In the genomic region with DNA sequence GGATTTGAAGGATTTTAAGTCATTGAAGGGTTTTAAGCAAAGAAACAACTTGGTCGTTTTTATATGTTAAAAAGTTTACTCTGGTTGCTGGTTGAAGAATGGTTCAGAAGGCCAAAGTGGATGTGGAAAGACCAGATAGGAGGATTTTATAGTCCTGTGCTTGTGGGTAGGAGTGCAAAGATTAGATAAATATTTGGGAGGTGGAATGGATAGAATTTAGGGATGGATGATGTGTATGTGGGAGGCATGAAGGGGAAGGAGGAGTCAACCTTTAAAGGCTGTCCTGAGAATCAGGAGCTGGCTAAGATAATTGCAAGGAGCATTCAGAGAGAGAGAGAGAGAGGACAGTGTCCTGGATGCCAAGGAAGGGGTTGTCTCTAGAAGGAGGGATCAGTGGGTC, we compare ENCODE assay signal across 19 cellular contexts.
DNase-seq lines count a peak whose midpoint lies in the region; ATAC-seq, FAIRE-seq and TF ChIP-seq lines count a peak whose summit lies in the region.
"Had no signal": no experiment of that assay in that cellular context is flagged by ENCODE, and none has a peak within 500 bp of the region (broad histone marks: within the 10 kb centered on the region; RNA-seq: fewer than 3 reads in every experiment).

No MANE protein-coding gene starts in this region.

- H3K27ac ChIP-seq in IMR-90 (ENCODE audit: insufficient read depth, low read length): no peak overlapping the region
- no peak overlapping the region for H3K27ac ChIP-seq in H1 (ENCODE audit: low read depth, low read length)
- H3K27ac ChIP-seq in SJCRH30: no peak overlapping the region
- H3K27ac ChIP-seq in suprapubic skin: no peak overlapping the region

- POLR2A ChIA-PET in IMR-90 (lab: Charles Lee; ENCODE audit: unreplicated experiment) (interaction anchor here (0.5 kb wide), 1 partner anchor 494 kb away, joined by 8 read pairs; no protein-coding TSS in a partner anchor), H1 (lab: Charles Lee; ENCODE audit: partially characterized antibody) (no interaction called here)

- H4K91ac ChIP-seq in IMR-90 (ENCODE audit: insufficient read depth, low read depth, low read length) (no peak overlapping the region), H1 (replicated peaks; ENCODE audit: insufficient read length, low read length) (no peak overlapping the region)

- no peaks in the 10 kb centered on the region for H4K20me1 ChIP-seq in IMR-90 (ENCODE audit: insufficient read depth, low read length)
- H4K20me1 ChIP-seq in H1 (replicated peaks in 1 of 2; ENCODE audit: control insufficient read depth in 1 of 2, insufficient read depth in 2 of 2, low read length in 2 of 2): no peaks in the 10 kb centered on the region

- H3K9me1 ChIP-seq in IMR-90 (ENCODE audit: insufficient read depth, low read length): no peaks in the 10 kb centered on the region; the same call in 1 of the 2 replicates

- H2BK20ac ChIP-seq in IMR-90 (ENCODE audit: low read depth, low read length): no peak overlapping the region
- no peak overlapping the region for H2BK20ac ChIP-seq in H1 (ENCODE audit: low read length)

- TF ChIP-seq POLR2A in IMR-90 (IDR thresholded peaks at IDR 0.05; ENCODE audit: low read depth, low read length) (no peak), H1 (IDR thresholded peaks at IDR 0.05; ENCODE audit: control extremely low read depth in 1 of 2, low read depth in 2 of 2, low read length in 2 of 2) (no peak), lower leg skin (IDR thresholded peaks at IDR 0.05) (no peak), suprapubic skin (IDR thresholded peaks at IDR 0.05) (no peak)

- H3K4ac ChIP-seq in IMR-90 (ENCODE audit: low read depth, low read length) (no peak overlapping the region; the same call in 1 of the 2 replicates), H1 (replicated peaks; ENCODE audit: insufficient read length, low read depth, low read length) (no peak overlapping the region)

- FAIRE-seq in H1 (lab: Jason Lieb, UNC): no peak
- FAIRE-seq: D721Med, GM12892, GM19239 had no signal

- H3K27me3 ChIP-seq in IMR-90 (ENCODE audit: control insufficient read depth, insufficient read depth, low read length): peaks cover 46% of the 10 kb centered on the region
- H3K27me3 ChIP-seq in H1 (replicated peaks in 1 of 4; ENCODE audit: control insufficient read depth in 3 of 4, extremely low read depth in 1 of 4, insufficient read depth in 3 of 4, low read length in 3 of 4): peaks cover 0 to 3% (median 0%) of the 10 kb centered on the region in 4 experiments; a peak in 2 of 7 replicates
- H3K27me3 ChIP-seq in SJCRH30: peaks cover 3% of the 10 kb centered on the region; the same call in 1 of the 2 replicates
- peaks cover 3% of the 10 kb centered on the region for H3K27me3 ChIP-seq in suprapubic skin

- no TSS peak for BruUV-seq in IMR-90 (replicated peaks; lab: Mats Ljungman, UMichigan)

- 17% methylated on average over 1 of the region's 1 CpG; no CpG with 5 or more reads in 1 of the 2 experiments for WGBS in IMR-90 (ENCODE audit: extremely low coverage in 2 of 2, insufficient read length in 1 of 2), 2 experiments
- 87% methylated on average over 1 of the region's 1 CpG; no CpG with 5 or more reads in 1 of the 2 experiments for WGBS in H1 (ENCODE audit: extremely low coverage in 1 of 2, insufficient coverage in 1 of 2, insufficient read length in 1 of 2, insufficient replicate concordance in 2 of 2, low coverage in 1 of 2, low lambda C conversion rate in 2 of 2, missing lambda C conversion rate in 1 of 2), 2 experiments
- WGBS in lower leg skin, 2 donors: 73 to 74% methylated on average over 1 of the region's 1 CpG
- 81% methylated on average over 1 of the region's 1 CpG for WGBS in suprapubic skin

- H4K8ac ChIP-seq in IMR-90 (ENCODE audit: low read depth in 2 of 2, low read length in 2 of 2): no peak overlapping the region
- H4K8ac ChIP-seq in H1 (ENCODE audit: extremely low read depth, insufficient read depth, low read length): no peak overlapping the region

- H3K27me3 Mint-ChIP-seq in nephron (ENCODE audit: low read depth): peaks cover 13% of the 10 kb centered on the region

- intact Hi-C loops in IMR-90 (cut with micrococcal nuclease): no loop called here
- intact Hi-C loops in lower leg skin (cut with DNase I; ENCODE audit: low total_unique reads): no loop called here

- DNase-seq in IMR-90 (peak; percentile 10), H1 (ENCODE audit: low read depth in 1 of 2, low spot score in 2 of 2) (no peak), SJCRH30 (no peak), lower leg skin (ENCODE audit: low spot score in 2 of 2) (no peak), suprapubic skin (ENCODE audit: low spot score in 2 of 2) (no peak), amniotic stem cell (lab: John Stamatoyannopoulos, UW) (no peak)
- DNase-seq: ACHN; C1 segment of cervical spinal cord; CD4-positive, alpha-beta memory T cell; DMS153; DMS79 treated with DMSO at 0.1 percent for 48 hours; GDM1; GOT3; HFFc6 had no signal

- TF ChIP-seq RAD21 in IMR-90 (IDR thresholded peaks at IDR 0.05; ENCODE audit: low read length): no peak
- TF ChIP-seq RAD21 in H1 (IDR thresholded peaks at IDR 0.05 in 1 of 2, conservative IDR thresholded peaks at IDR 0.05 in 1 of 2; ENCODE audit: low read depth in 2 of 2, low read length in 2 of 2): no peak

- H2BK5ac ChIP-seq in IMR-90 (ENCODE audit: low read depth, low read length, poor library complexity, severe bottlenecking): no peak overlapping the region
- no peak overlapping the region for H2BK5ac ChIP-seq in H1 (ENCODE audit: low read depth, low read length)

- H2BK120ac ChIP-seq in IMR-90 (ENCODE audit: low read depth, low read length): no peak overlapping the region
- no peak overlapping the region for H2BK120ac ChIP-seq in H1 (replicated peaks; ENCODE audit: low read depth, low read length)

- TF ChIP-seq CTCF in IMR-90 (conservative IDR thresholded peaks at IDR 0.05; ENCODE audit: low read depth, low read length) (no peak), H1 (IDR thresholded peaks at IDR 0.05; ENCODE audit: control extremely low read depth in 1 of 3, insufficient read depth in 1 of 3, low read depth in 1 of 3, low read length in 3 of 3) (no peak), nephron (IDR thresholded peaks at IDR 0.05; ENCODE audit: unreplicated experiment in 3 of 3) (no peak), lower leg skin (IDR thresholded peaks at IDR 0.05) (no peak), suprapubic skin (IDR thresholded peaks at IDR 0.05) (no peak)

- H2AFZ ChIP-seq in IMR-90 (replicated peaks; ENCODE audit: low read length, poor library complexity) (no peak overlapping the region), H1 (ENCODE audit: low read length) (no peak overlapping the region)

- dilution Hi-C loops in IMR-90 (cut with HindIII; ENCODE audit: low sequenced_read_pairs, unreplicated experiment): no loop called here

- peaks cover 4% of the 10 kb centered on the region; the same call in 1 of the 2 replicates for H3K23me2 ChIP-seq in H1 (ENCODE audit: low read depth, low read length)

- TF ChIP-seq EP300 in H1 (IDR thresholded peaks at IDR 0.05; ENCODE audit: borderline replicate concordance in 1 of 2, low read depth in 2 of 2, low read length in 2 of 2): no peak
- no peak for TF ChIP-seq EP300 in suprapubic skin (IDR thresholded peaks at IDR 0.05)

- H3K79me1 ChIP-seq in IMR-90 (ENCODE audit: low read depth in 1 of 2, low read length in 2 of 2) (no peaks in the 10 kb centered on the region), H1 (ENCODE audit: low read depth, low read length) (no peaks in the 10 kb centered on the region)

- H3K9ac ChIP-seq in IMR-90 (ENCODE audit: low read depth, low read length) (no peak overlapping the region), H1 (replicated peaks in 1 of 4; ENCODE audit: extremely low read depth in 1 of 4, low read depth in 3 of 4, low read length in 3 of 4) (no peak overlapping the region)

- H3K36me3 Mint-ChIP-seq in nephron (ENCODE audit: low read depth): no peaks in the 10 kb centered on the region
- H3K36me3 Mint-ChIP-seq: CD4-positive, alpha-beta memory T cell had no signal

- no peaks in the 10 kb centered on the region for H3K79me2 ChIP-seq in H1 (ENCODE audit: control insufficient read depth in 1 of 2, insufficient read depth in 2 of 2, low read length in 2 of 2)

- H3K4me3 ChIP-seq in IMR-90 (ENCODE audit: insufficient read depth, low read depth, low read length) (no peak overlapping the region), H1 (ENCODE audit: extremely low read depth in 1 of 4, insufficient read depth in 2 of 4, low read depth in 3 of 4, low read length in 4 of 4) (no peak overlapping the region), SJCRH30 (no peak overlapping the region), lower leg skin (ENCODE audit: low read depth, poor library complexity, severe bottlenecking) (no peak overlapping the region), suprapubic skin (no peak overlapping the region)
- H3K4me3 ChIP-seq: HAP-1 had no signal

- H3K9me3 ChIP-seq in IMR-90 (ENCODE audit: control insufficient read depth, insufficient read depth, low read length) (no peaks in the 10 kb centered on the region), H1 (ENCODE audit: insufficient read depth in 2 of 2, low read depth in 1 of 2, low read length in 1 of 2) (no peaks in the 10 kb centered on the region), SJCRH30 (replicated peaks) (no peaks in the 10 kb centered on the region), suprapubic skin (no peaks in the 10 kb centered on the region)
- H3K9me3 ChIP-seq: HAP-1 had no signal

- no peak overlapping the region for H3K18ac ChIP-seq in IMR-90 (ENCODE audit: low read depth, low read length)
- H3K18ac ChIP-seq in H1 (ENCODE audit: extremely low read depth, low read length): no peak overlapping the region

- peaks cover 8% of the 10 kb centered on the region; the same call in 1 of the 2 replicates for H3K4me1 ChIP-seq in IMR-90 (ENCODE audit: control insufficient read depth, insufficient read depth, low read length)
- H3K4me1 ChIP-seq in H1 (replicated peaks in 1 of 4; ENCODE audit: control insufficient read depth in 3 of 4, insufficient read depth in 4 of 4, low read length in 3 of 4): no peaks in the 10 kb centered on the region
- no peaks in the 10 kb centered on the region for H3K4me1 ChIP-seq in SJCRH30
- no peaks in the 10 kb centered on the region for H3K4me1 ChIP-seq in suprapubic skin

- in situ Hi-C loops in IMR-90 (cut with MboI; ENCODE audit: low sequenced_read_pairs): no loop called here

- no peak overlapping the region for H2BK12ac ChIP-seq in H1 (ENCODE audit: low read depth, low read length)

- H3K14ac ChIP-seq in IMR-90 (replicated peaks; ENCODE audit: low read depth, low read length) (no peak overlapping the region), H1 (ENCODE audit: insufficient read length) (no peak overlapping the region)

- H3K4me3 Mint-ChIP-seq in nephron: peak overlapping the region in 2 of 3 experiments; percentile 0 to 4
- H3K4me3 Mint-ChIP-seq: CD4-positive, alpha-beta memory T cell; HFFc6 had no signal

- H3K27ac Mint-ChIP-seq in nephron: peak overlapping the region in 2 of 3 experiments; percentile 78 to 80
- H3K27ac Mint-ChIP-seq: HFFc6 had no signal

- no peak overlapping the region for H3K4me2 ChIP-seq in IMR-90 (ENCODE audit: low read depth, low read length)
- no peak overlapping the region for H3K4me2 ChIP-seq in H1 (ENCODE audit: insufficient read depth in 1 of 2, low read depth in 2 of 2, low read length in 2 of 2)

- peak overlapping the region; percentile 39; the same call in 1 of the 2 replicates for H2AK5ac ChIP-seq in IMR-90 (ENCODE audit: low read depth, low read length)
- no peak overlapping the region for H2AK5ac ChIP-seq in H1 (ENCODE audit: low read depth, low read length)

- H3K23ac ChIP-seq in IMR-90 (ENCODE audit: low read depth, low read length) (no peak overlapping the region), H1 (ENCODE audit: insufficient read length) (no peak overlapping the region)

- H2AK9ac ChIP-seq in IMR-90 (replicated peaks; ENCODE audit: low read depth, low read length, poor library complexity): no peak overlapping the region

- H4K5ac ChIP-seq in IMR-90 (ENCODE audit: low read depth, low read length) (no peak overlapping the region), H1 (ENCODE audit: insufficient read length, low read depth, low read length) (no peak overlapping the region)

- H3K9me3 Mint-ChIP-seq in nephron: no peaks in the 10 kb centered on the region
- H3K9me3 Mint-ChIP-seq: HFFc6 had no signal

- H3K36me3 ChIP-seq in IMR-90 (ENCODE audit: control insufficient read depth, insufficient read depth, low read length): no peaks in the 10 kb centered on the region
- H3K36me3 ChIP-seq in H1 (ENCODE audit: control insufficient read depth in 2 of 4, insufficient read depth in 4 of 4, low read length in 3 of 4): no peaks in the 10 kb centered on the region
- no peaks in the 10 kb centered on the region for H3K36me3 ChIP-seq in SJCRH30
- no peaks in the 10 kb centered on the region for H3K36me3 ChIP-seq in suprapubic skin
- H3K36me3 ChIP-seq: HAP-1 had no signal

- H3K56ac ChIP-seq in IMR-90 (ENCODE audit: extremely low read depth, insufficient read depth, low read length) (no peak overlapping the region), H1 (replicated peaks; ENCODE audit: insufficient read length, low read depth, low read length) (peak overlapping the region; percentile 56)

- H3K4me1 Mint-ChIP-seq in nephron: peaks cover 23% of the 10 kb centered on the region

- no peak overlapping the region for H2BK15ac ChIP-seq in IMR-90 (ENCODE audit: low read depth, low read length)
- no peak overlapping the region for H2BK15ac ChIP-seq in H1 (ENCODE audit: low read length)

- CTCF ChIA-PET in IMR-90 (lab: Yijun Ruan, JAX): interaction anchor here (0.6 kb wide), 2 partner anchors 806 to 1685 kb away, joined by 3 to 6 read pairs; no protein-coding TSS in a partner anchor
- CTCF ChIA-PET in H1 (lab: Charles Lee; ENCODE audit: partially characterized antibody): interaction anchor here (1.2 to 3.0 kb wide), 2 partner anchors 88 to 412 kb away, joined by 4 to 23 read pairs; no protein-coding TSS in a partner anchor

- ATAC-seq in IMR-90 (ENCODE audit: low read depth): peak; percentile 74
